In the genomic region with DNA sequence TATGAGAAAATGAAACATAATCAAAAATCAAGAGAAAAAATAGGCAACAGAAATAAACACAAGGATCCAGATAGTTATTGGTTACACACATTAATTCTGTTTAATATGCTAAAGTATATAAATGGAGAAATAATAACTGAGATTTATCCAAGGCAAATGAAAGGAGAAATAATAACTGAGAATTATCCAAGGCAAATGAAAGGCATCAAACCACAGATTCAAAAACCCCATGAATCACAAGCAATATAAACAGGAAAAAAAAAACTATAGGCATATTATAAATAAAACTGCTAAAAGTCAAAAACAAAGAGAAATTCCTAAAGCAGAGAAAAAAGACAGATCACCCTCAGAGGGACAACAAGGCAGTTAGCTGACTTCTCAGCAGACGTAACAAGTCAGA, we compare ENCODE assay signal across 34 cellular contexts.
"Had no signal": no experiment of that assay in that cellular context is flagged by ENCODE, and none has a peak within 500 bp of the region (broad histone marks: within the 10 kb centered on the region; RNA-seq: fewer than 3 reads in every experiment).

No MANE protein-coding gene starts in this region.

- H3K9me3 Mint-ChIP-seq: activated B cell treated with CpG ODN at 0.5 μM for 24 hours; activated CD4-positive, alpha-beta T cell treated with anti-CD3 and anti-CD28 coated beads, Interleukin-2, amount 10 ng/mL, durations not matched to agents 24 days and 14 days; activated CD8-positive, alpha-beta T cell treated with anti-CD3 and anti-CD28 coated beads for 36 hours; activated T-helper 1 cell treated with anti-CD3 and anti-CD28 coated beads, Interleukin-12 subunit alpha, Interleukin-12 subunit beta, Interleukin-2, Interleukin-4 antibody, amounts not matched to agents 30 ng/mL and 10 ng/mL and 1 ng/mL, durations not matched to agents 14 hours and 24 hours and 36 hours; T-helper 1 cell treated with Interleukin-12 subunit alpha and Interleukin-12 subunit beta and Interleukin-4 antibody, amounts not matched to agents 30 μg/mL and 1 μg/mL, for 36 hours; T-helper 2 cell treated with Interferon-gamma antibody and Interleukin-4, amounts not matched to agents 5 μg/mL and 100 μg/mL, for 36 hours had no signal

- H3K27me3 ChIP-seq: adrenal gland, body of pancreas, brain microvascular endothelial cell, breast epithelium had no signal

- H3K27ac Mint-ChIP-seq: activated B cell treated with CpG ODN at 0.5 μM for 24 hours; activated CD4-positive, alpha-beta memory T cell treated with anti-CD3 and anti-CD28 coated beads for 36 hours; activated CD4-positive, alpha-beta T cell treated with anti-CD3 and anti-CD28 coated beads, Interleukin-2, amount 10 ng/mL, durations not matched to agents 24 days and 14 days; activated CD8-positive, alpha-beta T cell treated with anti-CD3 and anti-CD28 coated beads for 36 hours; activated naive CD4-positive, alpha-beta T cell treated with anti-CD3 and anti-CD28 coated beads for 36 hours; activated naive CD4-positive, alpha-beta T cell treated with anti-CD3 and anti-CD28 coated beads, Interleukin-2, amount 50 U/mL, for 72 hours; activated naive CD8-positive, alpha-beta T cell treated with anti-CD3 and anti-CD28 coated beads for 36 hours; activated T-cell treated with anti-CD3 and anti-CD28 coated beads, Interleukin-2, amount 50 U/mL, for 24 hours; activated T-helper 1 cell treated with anti-CD3 and anti-CD28 coated beads, Interleukin-12 subunit alpha, Interleukin-12 subunit beta, Interleukin-2, Interleukin-4 antibody, amounts not matched to agents 30 ng/mL and 10 ng/mL and 1 ng/mL, durations not matched to agents 14 hours and 24 hours and 36 hours; activated T-helper 17 cell treated with anti-CD3 and anti-CD28 coated beads, Interleukin-2, amount 50 U/mL, for 72 hours; T-helper 1 cell treated with Interleukin-12 subunit alpha and Interleukin-12 subunit beta and Interleukin-4 antibody, amounts not matched to agents 30 μg/mL and 1 μg/mL, for 36 hours; T-helper 2 cell treated with Interferon-gamma antibody and Interleukin-4, amounts not matched to agents 5 μg/mL and 100 μg/mL, for 36 hours had no signal

- H3K4me1 ChIP-seq: breast epithelium had no signal

- H3K4me3 Mint-ChIP-seq: activated B cell treated with CpG ODN at 0.5 μM for 24 hours; activated CD4-positive, alpha-beta memory T cell treated with anti-CD3 and anti-CD28 coated beads for 36 hours; activated CD4-positive, alpha-beta T cell treated with anti-CD3 and anti-CD28 coated beads, Interleukin-2, amount 10 ng/mL, durations not matched to agents 24 days and 14 days; activated CD8-positive, alpha-beta T cell treated with anti-CD3 and anti-CD28 coated beads for 36 hours; activated naive CD4-positive, alpha-beta T cell treated with anti-CD3 and anti-CD28 coated beads for 36 hours; activated naive CD8-positive, alpha-beta T cell treated with anti-CD3 and anti-CD28 coated beads for 36 hours; activated T-cell treated with anti-CD3 and anti-CD28 coated beads, Interleukin-2, amount 50 U/mL, for 24 hours; activated T-helper 1 cell treated with anti-CD3 and anti-CD28 coated beads, Interleukin-12 subunit alpha, Interleukin-12 subunit beta, Interleukin-2, Interleukin-4 antibody, amounts not matched to agents 30 ng/mL and 10 ng/mL and 1 ng/mL, durations not matched to agents 14 hours and 24 hours and 36 hours; activated T-helper 17 cell treated with anti-CD3 and anti-CD28 coated beads, Interleukin-2, amount 50 U/mL, for 72 hours; T-helper 1 cell treated with Interleukin-12 subunit alpha and Interleukin-12 subunit beta and Interleukin-4 antibody, amounts not matched to agents 30 μg/mL and 1 μg/mL, for 36 hours; T-helper 2 cell treated with Interferon-gamma antibody and Interleukin-4, amounts not matched to agents 5 μg/mL and 100 μg/mL, for 36 hours had no signal

- ATAC-seq: activated CD8-positive, alpha-beta T cell treated with anti-CD3 and anti-CD28 coated beads for 36 hours; activated naive CD4-positive, alpha-beta T cell treated with anti-CD3 and anti-CD28 coated beads, Interleukin-2, amount 50 U/mL, for 72 hours; activated T-helper 17 cell treated with anti-CD3 and anti-CD28 coated beads, Interleukin-2, amount 50 U/mL, for 72 hours; body of pancreas had no signal

- H3K4me3 ChIP-seq: adrenal gland, body of pancreas, breast epithelium had no signal

- H3K27me3 Mint-ChIP-seq: activated B cell treated with CpG ODN at 0.5 μM for 24 hours; activated CD4-positive, alpha-beta memory T cell treated with anti-CD3 and anti-CD28 coated beads for 36 hours; activated CD8-positive, alpha-beta T cell treated with anti-CD3 and anti-CD28 coated beads for 36 hours; activated naive CD8-positive, alpha-beta T cell treated with anti-CD3 and anti-CD28 coated beads for 36 hours; activated T-cell treated with anti-CD3 and anti-CD28 coated beads, Interleukin-2, amount 50 U/mL, for 24 hours; activated T-helper 17 cell treated with anti-CD3 and anti-CD28 coated beads, Interleukin-2, amount 50 U/mL, for 72 hours had no signal

- DNase-seq: activated B cell treated with CpG ODN at 0.5 μM for 24 hours; activated CD4-positive, alpha-beta memory T cell treated with anti-CD3 and anti-CD28 coated beads for 36 hours; activated CD4-positive, alpha-beta T cell treated with anti-CD3 and anti-CD28 coated beads for 4 hours; activated CD4-positive, alpha-beta T cell treated with anti-CD3 and anti-CD28 coated beads, Interleukin-2, amount 10 ng/mL, durations not matched to agents 24 days and 14 days; activated CD4-positive, alpha-beta T cell treated with anti-CD3 and anti-CD28 coated beads, Interleukin-2, amount 50 U/mL, for 1 hour; activated CD4-positive, alpha-beta T cell treated with anti-CD3 and anti-CD28 coated beads, Interleukin-2, amount 50 U/mL, for 4 hours; activated CD4-positive, CD25-positive, alpha-beta regulatory T cell treated with anti-CD3 and anti-CD28 coated beads, Interleukin-2, amount 50 U/mL, for 72 hours; activated CD8-positive, alpha-beta memory T cell treated with anti-CD3 and anti-CD28 coated beads, Interleukin-2, amount 50 U/mL, for 4 hours; activated CD8-positive, alpha-beta T cell treated with anti-CD3 and anti-CD28 coated beads for 36 hours; activated effector memory CD4-positive, alpha-beta T cell treated with anti-CD3 and anti-CD28 coated beads, Interleukin-2, amount 50 U/mL, for 16 hours; activated gamma-delta T cell treated with Interleukin-2 at 50 U/mL for 16 hours; activated naive CD4-positive, alpha-beta T cell; activated naive CD4-positive, alpha-beta T cell treated with anti-CD3 and anti-CD28 coated beads for 36 hours; activated naive CD4-positive, alpha-beta T cell treated with anti-CD3 and anti-CD28 coated beads, Interleukin-2, amount 50 U/mL, for 16 hours; activated naive CD8-positive, alpha-beta T cell treated with anti-CD3 and anti-CD28 coated beads for 36 hours; activated T-cell treated with anti-CD3 and anti-CD28 coated beads, Interleukin-2, amount 50 U/mL, for 24 hours; activated T-cell treated with anti-CD3 and anti-CD28 coated beads, Interleukin-2, amount 50 U/mL, for 48 hours; amniotic stem cell; aorta; body of pancreas; brain microvascular endothelial cell; central memory CD4-positive, alpha-beta T cell; cerebellar nuclear complex; T-helper 1 cell; T-helper 2 cell; T-helper 9 cell had no signal

- H3K36me3 Mint-ChIP-seq: activated CD4-positive, alpha-beta memory T cell treated with anti-CD3 and anti-CD28 coated beads for 36 hours; activated naive CD4-positive, alpha-beta T cell treated with anti-CD3 and anti-CD28 coated beads, Interleukin-2, amount 50 U/mL, for 72 hours had no signal

- H3K9me3 ChIP-seq: adrenal gland, body of pancreas had no signal

- H3K27ac ChIP-seq: adrenal gland, body of pancreas, brain microvascular endothelial cell, breast epithelium, VCaP had no signal

- H3K36me3 ChIP-seq: adrenal gland, brain microvascular endothelial cell, breast epithelium had no signal
